Comparison of ENCODE assay signal across 17 cellular contexts in the genomic region with DNA sequence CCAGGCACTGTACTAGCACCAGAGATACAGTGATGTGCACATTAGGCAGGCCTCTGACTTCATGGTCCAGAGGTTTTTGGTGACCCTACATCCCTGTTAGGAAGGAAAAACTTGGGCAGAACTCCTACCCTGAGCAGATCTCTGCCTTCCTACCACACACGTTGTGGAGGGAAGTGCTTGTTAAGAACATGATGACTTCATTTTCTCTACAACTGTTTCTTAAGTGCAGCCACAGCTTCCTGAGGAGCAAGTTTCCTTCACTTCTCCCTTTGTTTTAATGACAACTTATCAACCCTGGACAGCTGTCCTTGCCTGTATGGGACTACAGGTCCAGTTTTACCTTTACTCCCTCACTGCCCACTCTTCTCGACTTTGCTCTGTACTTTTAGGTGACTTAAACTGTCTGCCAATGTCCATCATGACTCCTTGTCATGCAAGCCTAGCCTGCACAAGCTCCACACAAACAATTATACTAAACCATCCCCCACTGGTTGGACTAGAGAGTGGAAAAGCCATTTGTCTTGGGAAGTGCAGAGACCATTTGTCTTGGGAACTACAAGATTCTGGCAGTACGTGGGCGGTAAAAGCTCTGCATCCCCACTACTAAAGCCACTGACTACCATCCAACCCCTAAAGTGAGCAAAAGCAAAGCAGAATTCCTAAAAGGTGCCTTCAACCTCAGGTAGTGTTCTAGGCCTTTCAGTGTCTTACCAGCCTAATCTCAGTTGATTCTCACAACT.
"Had no signal": no experiment of that assay in that cellular context is flagged by ENCODE, and none has a peak within 500 bp of the region (broad histone marks: within the 10 kb centered on the region; RNA-seq: fewer than 3 reads in every experiment).

No MANE protein-coding gene starts in this region.

- H3K27me3 ChIP-seq: foreskin keratinocyte, hepatocyte, sigmoid colon, stomach, transverse colon had no signal

- H3K4me1 ChIP-seq: sigmoid colon, stomach, transverse colon had no signal

- H3K36me3 ChIP-seq: sigmoid colon, stomach, thoracic aorta, transverse colon had no signal

- H3K4me2 ChIP-seq: hepatocyte had no signal

- H3K9me3 ChIP-seq: mucosa of descending colon, sigmoid colon, stomach, thoracic aorta, transverse colon had no signal

- ATAC-seq: esophagus mucosa; foreskin keratinocyte; mucosa of descending colon; naive thymus-derived CD8-positive, alpha-beta T cell had no signal

- DNase-seq: effector memory CD4-positive, alpha-beta T cell; foreskin keratinocyte; head of caudate nucleus; kidney glomerular epithelial cell; mucosa of descending colon; naive thymus-derived CD8-positive, alpha-beta T cell; posterior cingulate gyrus; sigmoid colon; small intestine; stimulated activated CD4-positive, alpha-beta T cell treated with anti-CD3 and anti-CD28 coated beads, Interleukin-12 subunit alpha, Interleukin-12 subunit beta, amount 100 ng/mL, for 4 hours; stimulated activated naive CD4-positive, alpha-beta T cell; stomach; substantia nigra; transverse colon had no signal

- H2AFZ ChIP-seq: hepatocyte had no signal

- H3K27ac ChIP-seq: hepatocyte, sigmoid colon, stomach, thoracic aorta, transverse colon had no signal

- H3K79me2 ChIP-seq: hepatocyte had no signal

- H3K4me3 ChIP-seq: hepatocyte, mucosa of descending colon, sigmoid colon, stomach, thoracic aorta, transverse colon had no signal
